ENCODE assay signal across 12 cellular contexts in genomic region chr10:125707852-125708468, GRCh38.
A peak's percentile ranks its signal among the peaks of the same experiment; 100 is the strongest.
DNase-seq lines count a peak whose midpoint lies in the region; ATAC-seq, FAIRE-seq and TF ChIP-seq lines count a peak whose summit lies in the region.
"Had no signal": no experiment of that assay in that cellular context is flagged by ENCODE, and none has a peak within 500 bp of the region (broad histone marks: within the 10 kb centered on the region; RNA-seq: fewer than 3 reads in every experiment).

No MANE protein-coding gene starts in this region.

- H3K4me3 Mint-ChIP-seq in T-helper 2 cell treated with Interferon-gamma antibody and Interleukin-4, amounts not matched to agents 5 μg/mL and 100 μg/mL, for 36 hours, result no peak overlapping the region

- FAIRE-seq in HTR-8/SVneo (lab: Jason Lieb, UNC), result no peak

- H3K4me1 Mint-ChIP-seq in T-helper 2 cell treated with Interferon-gamma antibody and Interleukin-4, amounts not matched to agents 5 μg/mL and 100 μg/mL, for 36 hours (ENCODE audit: low read depth), result peaks cover 9% of the 10 kb centered on the region

- H3K36me3 Mint-ChIP-seq in T-helper 2 cell treated with Interferon-gamma antibody and Interleukin-4, amounts not matched to agents 5 μg/mL and 100 μg/mL, for 36 hours (ENCODE audit: low read depth), result no peaks in the 10 kb centered on the region

- no peak overlapping the region for H3K27ac Mint-ChIP-seq in T-helper 2 cell treated with Interferon-gamma antibody and Interleukin-4, amounts not matched to agents 5 μg/mL and 100 μg/mL, for 36 hours

- peak; percentile 43 for ATAC-seq in GM21367 (IDR thresholded peaks at IDR 0.05; ENCODE audit: unreplicated experiment)

- DNase-seq in AG10803 (ENCODE audit: low read depth) (peak; percentile 6), HTR-8/SVneo (ENCODE audit: insufficient read length, low spot score) (peak; percentile 44), foreskin melanocyte (peak; percentile 82), hypothalamus (lab: John Stamatoyannopoulos, UW) (no peak)
- DNase-seq in stimulated activated CD4-positive, alpha-beta T cell treated with anti-CD3 and anti-CD28 coated beads, Interleukin-4, amount 100 ng/mL, for 1 hour, result no peak
- DNase-seq in stimulated activated naive CD4-positive, alpha-beta T cell treated with Interleukin-2 at 50 U/mL for 16 hours (lab: John Stamatoyannopoulos, UW), result no peak
- no peak for DNase-seq in T-helper 2 cell treated with Interferon-gamma antibody and Interleukin-4, amounts not matched to agents 5 μg/mL and 100 μg/mL, for 36 hours (ENCODE audit: low spot score)
- DNase-seq: activated effector memory CD4-positive, alpha-beta T cell treated with anti-CD3 and anti-CD28 coated beads, Interleukin-2, amount 50 U/mL, for 16 hours; heart left ventricle; NCI-H1105; ovary had no signal

- peaks cover 13% of the 10 kb centered on the region for H3K27me3 Mint-ChIP-seq in T-helper 2 cell treated with Interferon-gamma antibody and Interleukin-4, amounts not matched to agents 5 μg/mL and 100 μg/mL, for 36 hours (ENCODE audit: low read depth)

- no peak for TF ChIP-seq CTCF in AG10803 (conservative IDR thresholded peaks at IDR 0.05; ENCODE audit: low read length)

- peaks cover under 1% of the 10 kb centered on the region for H3K9me3 Mint-ChIP-seq in T-helper 2 cell treated with Interferon-gamma antibody and Interleukin-4, amounts not matched to agents 5 μg/mL and 100 μg/mL, for 36 hours

- H3K4me3 ChIP-seq in AG10803 (ENCODE audit: low read length), result no peak overlapping the region
- H3K4me3 ChIP-seq: heart left ventricle, ovary had no signal

Comparison
In these comparisons a context has a peak if more than half of its experiments do, and no peak if none do; other contexts are left out.
1. DNase-seq: peak in AG10803 (single experiment), HTR-8/SVneo (single experiment) and foreskin melanocyte (single experiment); none in stimulated activated CD4-positive, alpha-beta T cell treated with anti-CD3 and anti-CD28 coated beads, Interleukin-4, amount 100 ng/mL, for 1 hour (single experiment), stimulated activated naive CD4-positive, alpha-beta T cell treated with Interleukin-2 at 50 U/mL for 16 hours (single experiment), hypothalamus (0 of 51) and T-helper 2 cell treated with Interferon-gamma antibody and Interleukin-4, amounts not matched to agents 5 μg/mL and 100 μg/mL, for 36 hours (single experiment).